In genomic region chr15:93047621-93048425, GRCh38 we compare ENCODE assay signal across 11 cellular contexts. TPM values are rescaled to one million over a fixed set of nuclear protein-coding genes. Genes with fewer than 3 reads are reported as not detected.
A peak's percentile ranks its signal among the peaks of the same experiment; 100 is the strongest.
DNase-seq lines count a peak whose midpoint lies in the region; ATAC-seq and TF ChIP-seq lines count a peak whose summit lies in the region.
"Had no signal": no experiment of that assay in that cellular context is flagged by ENCODE, and none has a peak within 500 bp of the region (broad histone marks: within the 10 kb centered on the region; RNA-seq: fewer than 3 reads in every experiment).

No MANE protein-coding gene starts in this region.

- H3K9me3 Mint-ChIP-seq in WTC11 = peaks cover 10% of the 10 kb centered on the region

- H3K27me3 Mint-ChIP-seq in WTC11 (ENCODE audit: low read depth) = no peaks in the 10 kb centered on the region

- 79% methylated on average over 18 of the region's 18 CpGs for WGBS in right cardiac atrium
- WGBS in gastroesophageal sphincter (ENCODE audit: low coverage in 1 of 2), 2 donors = 80 to 89% methylated on average over 4 to 6 of the region's 18 CpGs

- H3K27me3 ChIP-seq in right cardiac atrium (ENCODE audit: control insufficient read depth, insufficient read depth) (no peaks in the 10 kb centered on the region), gastroesophageal sphincter (no peaks in the 10 kb centered on the region), upper lobe of right lung (no peaks in the 10 kb centered on the region)

- intact Hi-C loops in left ventricle myocardium superior (cut with micrococcal nuclease) (no loop called here), right cardiac atrium (cut with DNase I) (no loop called here), upper lobe of right lung (cut with DNase I) (no loop called here)

- POLR2A ChIA-PET in WTC11 (lab: Charles Lee) = no interaction called here

- CTCF ChIA-PET in WTC11 (lab: Charles Lee) = interaction anchor here (1.1 to 1.3 kb wide), 2 partner anchors 10 to 12 kb away, joined by 3 to 7 read pairs; no protein-coding TSS in a partner anchor

- no peak overlapping the region for H3K27ac ChIP-seq in right cardiac atrium (ENCODE audit: low read length)
- peak overlapping the region in 3 of 4 donors; percentile 62 to 64 (median 63) for H3K27ac ChIP-seq in gastroesophageal sphincter
- H3K27ac ChIP-seq in upper lobe of right lung = no peak overlapping the region

- peaks cover 3% of the 10 kb centered on the region; the same call in 1 of the 2 replicates for H3K4me1 Mint-ChIP-seq in WTC11

- H3K4me3 Mint-ChIP-seq in WTC11 = no peak overlapping the region

- H3K4me1 ChIP-seq in right cardiac atrium (ENCODE audit: control insufficient read depth, insufficient read depth, low read length) (no peaks in the 10 kb centered on the region), gastroesophageal sphincter (peaks cover 0 to 89% (median 12%) of the 10 kb centered on the region in 3 donors), upper lobe of right lung (peaks cover 16% of the 10 kb centered on the region)

- H3K9me3 ChIP-seq in right cardiac atrium (ENCODE audit: control insufficient read depth, low read length) (no peaks in the 10 kb centered on the region), gastroesophageal sphincter (peaks cover 0 to 13% (median 0%) of the 10 kb centered on the region in 3 donors), upper lobe of right lung (no peaks in the 10 kb centered on the region)

- peaks cover 68% of the 10 kb centered on the region for H3K36me3 Mint-ChIP-seq in WTC11

- no peak for TF ChIP-seq CTCF in WTC11 (IDR thresholded peaks at IDR 0.05)
- TF ChIP-seq CTCF in gastroesophageal sphincter (IDR thresholded peaks at IDR 0.05) = no peak
- no peak for TF ChIP-seq CTCF in upper lobe of right lung (IDR thresholded peaks at IDR 0.05)

- H3K4me3 ChIP-seq in right cardiac atrium (ENCODE audit: low read length) (no peak overlapping the region), gastroesophageal sphincter (no peak overlapping the region), upper lobe of right lung (no peak overlapping the region)

- H3K36me3 ChIP-seq in gastroesophageal sphincter (peaks cover 0 to 98% of the 10 kb centered on the region in 2 donors), upper lobe of right lung (no peaks in the 10 kb centered on the region)

- ATAC-seq in left ventricle myocardium superior = no peak
- no peak for ATAC-seq in right cardiac atrium
- ATAC-seq in WTC11 = no peak
- no peak for ATAC-seq in gastroesophageal sphincter
- peak; percentile 43 for ATAC-seq in upper lobe of right lung
- ATAC-seq in HG03139 (IDR thresholded peaks at IDR 0.05; ENCODE audit: unreplicated experiment) = no peak
- ATAC-seq in GM19351 (IDR thresholded peaks at IDR 0.05; ENCODE audit: unreplicated experiment) = no peak

- DNase-seq in left ventricle myocardium superior (peak; percentile 13), right cardiac atrium (no peak), WTC11 (ENCODE audit: low spot score) (no peak), upper lobe of right lung (no peak), NCI-H128 (lab: John Stamatoyannopoulos, UW; ENCODE audit: unreplicated experiment) (no peak)
- DNase-seq: NCI-H1105, NCI-H69, SIG-M5 had no signal

- TF ChIP-seq EP300 in gastroesophageal sphincter (IDR thresholded peaks at IDR 0.05) = no peak

- 0 out of 2 replicates have a peak overlapping the region, but pooled peaks have one; percentile 63 for H3K27ac Mint-ChIP-seq in WTC11

- TF ChIP-seq POLR2A in gastroesophageal sphincter (IDR thresholded peaks at IDR 0.05) = no peak

TF ChIP-seq in WTC11, 78 proteins besides CTCF, POLR2A, EP300 and RAD21:
- TF ChIP-seq USF1 (CRISPR knock-in tag; IDR thresholded peaks at IDR 0.05) (no peak), SOX15 (CRISPR knock-in tag; IDR thresholded peaks at IDR 0.05) (no peak), CREB1 (CRISPR knock-in tag; IDR thresholded peaks at IDR 0.05) (no peak), ELF4 (CRISPR knock-in tag; IDR thresholded peaks at IDR 0.05; ENCODE audit: low read depth) (no peak), EMX1 (CRISPR knock-in tag; IDR thresholded peaks at IDR 0.05) (no peak), RORB (CRISPR knock-in tag; IDR thresholded peaks at IDR 0.05) (no peak), MLX (CRISPR knock-in tag; IDR thresholded peaks at IDR 0.05) (no peak), CDX4 (CRISPR knock-in tag; IDR thresholded peaks at IDR 0.05; ENCODE audit: borderline replicate concordance) (no peak), ZMAT4 (CRISPR knock-in tag; IDR thresholded peaks at IDR 0.05) (no peak), E2F5 (CRISPR knock-in tag; IDR thresholded peaks at IDR 0.05) (no peak), TCF7 (CRISPR knock-in tag; IDR thresholded peaks at IDR 0.05; ENCODE audit: low read depth) (no peak), NR2C2 (CRISPR knock-in tag; IDR thresholded peaks at IDR 0.05) (no peak), TEAD4 (CRISPR knock-in tag; IDR thresholded peaks at IDR 0.05) (no peak), IRF1 (CRISPR knock-in tag; IDR thresholded peaks at IDR 0.05) (no peak), GTF2I (CRISPR knock-in tag; conservative IDR thresholded peaks at IDR 0.05) (no peak), ZNF232 (CRISPR knock-in tag; IDR thresholded peaks at IDR 0.05) (no peak)

RNA-seq across cellular contexts. Expression of gene RGMA, which starts 41.2 kb away (rescaled TPM):
- total RNA-seq in left ventricle myocardium superior = 27.0 TPM
- total RNA-seq in right cardiac atrium = 10 to 100 TPM in 3 of 4 donors, 1 to 10 TPM in 1; 9.2 to 16.4 (median 12.8) TPM
- polyA plus RNA-seq in right cardiac atrium = 10.8 TPM
- 36.9 to 47.2 TPM (median 37.7 TPM) in 3 replicates for total RNA-seq in WTC11 (2021)
- 100 to 1,000 TPM in 2 of 4 donors, 10 to 100 TPM in 2; 99.0 to 307 (median 112) TPM for total RNA-seq in gastroesophageal sphincter
- 4.1 TPM for total RNA-seq in upper lobe of right lung

Comparison
In these comparisons a context has a peak if more than half of its experiments do, and no peak if none do; other contexts are left out.
1. H3K27ac ChIP-seq: peak in gastroesophageal sphincter (3 of 4); none in right cardiac atrium (single experiment) and upper lobe of right lung (single experiment).